Comparison of ENCODE assay signal across 11 cellular contexts in the genomic region with DNA sequence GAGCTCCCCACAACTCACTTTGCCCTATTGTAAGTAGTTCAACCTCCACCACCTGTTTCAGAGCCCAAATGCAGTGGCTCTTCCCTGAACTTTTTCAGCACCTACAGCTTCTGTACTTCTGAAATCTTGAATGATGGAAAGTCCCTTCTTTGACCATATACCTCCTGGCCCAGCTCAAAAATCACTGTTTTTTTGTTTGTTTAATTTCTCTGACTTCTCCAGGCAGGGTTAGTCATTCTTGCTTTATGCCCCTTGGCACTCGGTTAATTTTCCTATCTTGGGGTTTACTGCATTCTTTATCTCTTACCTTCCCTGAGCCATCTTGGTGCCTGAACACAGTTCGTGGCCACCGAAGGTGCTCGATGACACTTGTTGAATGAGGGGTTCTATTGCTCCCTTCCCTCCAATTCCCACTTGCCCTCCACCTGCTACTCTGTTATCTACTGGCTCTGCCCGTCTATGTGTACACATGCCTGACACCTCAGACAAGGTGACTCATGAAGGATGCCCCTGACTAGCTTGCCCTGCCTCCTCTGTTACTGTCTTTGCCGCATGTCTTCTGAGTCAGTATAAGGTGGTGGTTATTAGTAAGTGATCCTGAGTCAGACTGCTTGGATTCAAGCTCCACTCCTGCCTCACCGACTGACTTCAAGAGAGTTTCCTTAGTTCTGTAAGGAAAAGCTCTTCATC. TPM values are rescaled to one million over a fixed set of nuclear protein-coding genes. Genes with fewer than 3 reads are reported as not detected.
DNase-seq lines count a peak whose midpoint lies in the region; ATAC-seq and TF ChIP-seq lines count a peak whose summit lies in the region.
"Had no signal": no experiment of that assay in that cellular context is flagged by ENCODE, and none has a peak within 500 bp of the region (broad histone marks: within the 10 kb centered on the region; RNA-seq: fewer than 3 reads in every experiment).

No MANE protein-coding gene starts in this region.

- in situ Hi-C loops in HAP-1 (cut with MboI; ENCODE audit: low sequenced_read_pairs): loop anchor here (5.0 kb wide), 1 partner anchor 76 kb away; no protein-coding TSS in a partner anchor

- H3K27me3 ChIP-seq in cardiac muscle cell (no peaks in the 10 kb centered on the region), HAP-1 (ENCODE audit: low read depth) (no peaks in the 10 kb centered on the region)
- H3K27me3 ChIP-seq: pancreas, upper lobe of left lung had no signal

- no peak overlapping the region for H3K4me3 ChIP-seq in cardiac muscle cell
- H3K4me3 ChIP-seq in HAP-1: no peak overlapping the region
- H3K4me3 ChIP-seq: pancreas, upper lobe of left lung had no signal

- no peaks in the 10 kb centered on the region for H3K27me3 Mint-ChIP-seq in activated CD4-positive, alpha-beta memory T cell treated with anti-CD3 and anti-CD28 coated beads, Interleukin-2, amount 10 ng/mL, durations not matched to agents 7 days and 5 days
- no peaks in the 10 kb centered on the region for H3K27me3 Mint-ChIP-seq in stimulated activated naive CD8-positive, alpha-beta T cell treated with anti-CD3 and anti-CD28 coated beads, Interleukin-15, amount 100 ng/mL, for 72 hours

- H3K27ac Mint-ChIP-seq in activated CD4-positive, alpha-beta memory T cell treated with anti-CD3 and anti-CD28 coated beads, Interleukin-2, amount 10 ng/mL, durations not matched to agents 7 days and 5 days: no peak overlapping the region
- peak overlapping the region in 1 of 2 donors; percentile 63 for H3K27ac Mint-ChIP-seq in stimulated activated naive CD8-positive, alpha-beta T cell treated with anti-CD3 and anti-CD28 coated beads, Interleukin-15, amount 100 ng/mL, for 72 hours

- POLR2A ChIA-PET in activated CD4-positive, alpha-beta memory T cell treated with anti-CD3 and anti-CD28 coated beads, Interleukin-2, amount 10 ng/mL, durations not matched to agents 7 days and 5 days (lab: Charles Lee): interaction anchor here (1.0 to 1.5 kb wide), 3 partner anchors 13 to 49 kb away, joined by 4 to 6 read pairs (median 4); a partner anchor contains a TSS

- H3K9me3 Mint-ChIP-seq in activated CD4-positive, alpha-beta memory T cell treated with anti-CD3 and anti-CD28 coated beads, Interleukin-2, amount 10 ng/mL, durations not matched to agents 7 days and 5 days: no peaks in the 10 kb centered on the region
- H3K9me3 Mint-ChIP-seq in stimulated activated naive CD8-positive, alpha-beta T cell treated with anti-CD3 and anti-CD28 coated beads, Interleukin-15, amount 100 ng/mL, for 72 hours: no peaks in the 10 kb centered on the region

- H3K36me3 ChIP-seq in cardiac muscle cell (no peaks in the 10 kb centered on the region), HAP-1 (replicated peaks) (no peaks in the 10 kb centered on the region)
- H3K36me3 ChIP-seq: pancreas, upper lobe of left lung had no signal

- H3K4me1 Mint-ChIP-seq in activated CD4-positive, alpha-beta memory T cell treated with anti-CD3 and anti-CD28 coated beads, Interleukin-2, amount 10 ng/mL, durations not matched to agents 7 days and 5 days: peaks cover 7% of the 10 kb centered on the region
- peaks cover 10% of the 10 kb centered on the region for H3K4me1 Mint-ChIP-seq in stimulated activated naive CD8-positive, alpha-beta T cell treated with anti-CD3 and anti-CD28 coated beads, Interleukin-15, amount 100 ng/mL, for 72 hours

- DNase-seq in cardiac muscle cell (ENCODE audit: low read depth in 1 of 2, low spot score in 1 of 2) (peak in 1 of 2 donors; percentile 34), cardiac septum (ENCODE audit: low spot score) (no peak), iris pigment epithelial cell (ENCODE audit: low read depth) (peak; percentile 95), GM19240 (ENCODE audit: insufficient read length, low spot score) (no peak), HAP-1 (ENCODE audit: low spot score in 2 of 2) (no peak), DMS79 (lab: John Stamatoyannopoulos, UW) (no peak)
- peak; percentile 30 for DNase-seq in activated CD4-positive, alpha-beta memory T cell treated with anti-CD3 and anti-CD28 coated beads, Interleukin-2, amount 10 ng/mL, durations not matched to agents 7 days and 5 days
- peak; percentile 20 to 42 for DNase-seq in stimulated activated naive CD8-positive, alpha-beta T cell treated with anti-CD3 and anti-CD28 coated beads, Interleukin-15, amount 100 ng/mL, for 72 hours
- DNase-seq: DMS79 treated with DMSO at 0.1 percent for 48 hours, upper lobe of left lung had no signal

- H3K4me1 ChIP-seq in cardiac muscle cell (ENCODE audit: low read depth) (peaks cover 57% of the 10 kb centered on the region), HAP-1 (no peaks in the 10 kb centered on the region; the same call in 1 of the 2 replicates)
- H3K4me1 ChIP-seq: upper lobe of left lung had no signal

- H3K36me3 Mint-ChIP-seq in activated CD4-positive, alpha-beta memory T cell treated with anti-CD3 and anti-CD28 coated beads, Interleukin-2, amount 10 ng/mL, durations not matched to agents 7 days and 5 days (ENCODE audit: low read depth): no peaks in the 10 kb centered on the region

- H3K9me3 ChIP-seq in cardiac muscle cell (ENCODE audit: low read depth): no peaks in the 10 kb centered on the region
- no peaks in the 10 kb centered on the region for H3K9me3 ChIP-seq in HAP-1
- H3K9me3 ChIP-seq: pancreas, upper lobe of left lung had no signal

- CTCF ChIA-PET in activated CD4-positive, alpha-beta memory T cell treated with anti-CD3 and anti-CD28 coated beads, Interleukin-2, amount 10 ng/mL, durations not matched to agents 7 days and 5 days (lab: Charles Lee): interaction anchor here (1.1 to 1.5 kb wide), 4 partner anchors 12 to 107 kb away, joined by 5 to 6 read pairs (median 5); a partner anchor contains a TSS

- no peak overlapping the region for H3K4me3 Mint-ChIP-seq in activated CD4-positive, alpha-beta memory T cell treated with anti-CD3 and anti-CD28 coated beads, Interleukin-2, amount 10 ng/mL, durations not matched to agents 7 days and 5 days
- H3K4me3 Mint-ChIP-seq in stimulated activated naive CD8-positive, alpha-beta T cell treated with anti-CD3 and anti-CD28 coated beads, Interleukin-15, amount 100 ng/mL, for 72 hours: no peak overlapping the region

- peak overlapping the region; percentile 80 for H3K27ac ChIP-seq in cardiac muscle cell
- H3K27ac ChIP-seq: pancreas, upper lobe of left lung had no signal

- no peak for TF ChIP-seq CTCF in cardiac muscle cell (IDR thresholded peaks at IDR 0.05; ENCODE audit: low read depth, low read length)

- intact Hi-C loops in cardiac septum (cut with DNase I): no loop called here

- peak; percentile 97 for ATAC-seq in stimulated activated naive CD8-positive, alpha-beta T cell treated with anti-CD3 and anti-CD28 coated beads, Interleukin-15, amount 100 ng/mL, for 72 hours

RNA-seq across cellular contexts. Expression of a gene that starts 4.4 kb away (rescaled TPM):
- total RNA-seq in cardiac muscle cell (39.8 and 60.0 TPM in 2 replicates), cardiac septum (0.43 TPM)
- 53.4 and 57.3 TPM in 2 replicates for polyA plus RNA-seq in cardiac muscle cell
- not detected for total RNA-seq in activated CD4-positive, alpha-beta memory T cell treated with anti-CD3 and anti-CD28 coated beads, Interleukin-2, amount 10 ng/mL, durations not matched to agents 7 days and 5 days

RNA-seq across cellular contexts. Expression of a gene that starts 13.5 kb away (rescaled TPM):
- total RNA-seq in cardiac muscle cell (42.9 and 48.3 TPM in 2 replicates), cardiac septum (61.5 TPM)
- 169 and 190 TPM in 2 replicates for polyA plus RNA-seq in cardiac muscle cell
- 100 to 1,000 TPM; 242 to 246 TPM for total RNA-seq in activated CD4-positive, alpha-beta memory T cell treated with anti-CD3 and anti-CD28 coated beads, Interleukin-2, amount 10 ng/mL, durations not matched to agents 7 days and 5 days

RNA-seq across cellular contexts. Expression of a gene that starts 23.9 kb away (rescaled TPM):
- total RNA-seq in cardiac muscle cell (213 and 326 TPM in 2 replicates), cardiac septum (520 TPM)
- polyA plus RNA-seq in cardiac muscle cell: 114 and 146 TPM in 2 replicates
- total RNA-seq in activated CD4-positive, alpha-beta memory T cell treated with anti-CD3 and anti-CD28 coated beads, Interleukin-2, amount 10 ng/mL, durations not matched to agents 7 days and 5 days: 100 to 1,000 TPM; 738 to 756 TPM

RNA-seq across cellular contexts. Expression of a gene that starts 48.1 kb away (rescaled TPM):
- total RNA-seq in cardiac muscle cell (43.7 and 53.0 TPM in 2 replicates), cardiac septum (31.3 TPM)
- 11.4 and 12.9 TPM in 2 replicates for polyA plus RNA-seq in cardiac muscle cell
- 10 to 100 TPM; 77.1 to 85.6 TPM for total RNA-seq in activated CD4-positive, alpha-beta memory T cell treated with anti-CD3 and anti-CD28 coated beads, Interleukin-2, amount 10 ng/mL, durations not matched to agents 7 days and 5 days

Comparison
In these comparisons a context has a peak if more than half of its experiments do, and no peak if none do; other contexts are left out.
1. RNA of a gene that starts 4.4 kb away (total RNA-seq): 39.8 to 60.0 TPM in cardiac muscle cell; 0.43 TPM in cardiac septum (single experiment) and not detected in activated CD4-positive, alpha-beta memory T cell treated with anti-CD3 and anti-CD28 coated beads, Interleukin-2, amount 10 ng/mL, durations not matched to agents 7 days and 5 days; every median in the first group is over 10 times any median in the second.
2. DNase-seq: peak in activated CD4-positive, alpha-beta memory T cell treated with anti-CD3 and anti-CD28 coated beads, Interleukin-2, amount 10 ng/mL, durations not matched to agents 7 days and 5 days (single experiment), iris pigment epithelial cell (single experiment) and stimulated activated naive CD8-positive, alpha-beta T cell treated with anti-CD3 and anti-CD28 coated beads, Interleukin-15, amount 100 ng/mL, for 72 hours (2 of 2); none in cardiac septum (single experiment), GM19240 (single experiment), HAP-1 (0 of 2) and DMS79 (single experiment).